ENCODE assay signal across 24 cellular contexts in the genomic region with DNA sequence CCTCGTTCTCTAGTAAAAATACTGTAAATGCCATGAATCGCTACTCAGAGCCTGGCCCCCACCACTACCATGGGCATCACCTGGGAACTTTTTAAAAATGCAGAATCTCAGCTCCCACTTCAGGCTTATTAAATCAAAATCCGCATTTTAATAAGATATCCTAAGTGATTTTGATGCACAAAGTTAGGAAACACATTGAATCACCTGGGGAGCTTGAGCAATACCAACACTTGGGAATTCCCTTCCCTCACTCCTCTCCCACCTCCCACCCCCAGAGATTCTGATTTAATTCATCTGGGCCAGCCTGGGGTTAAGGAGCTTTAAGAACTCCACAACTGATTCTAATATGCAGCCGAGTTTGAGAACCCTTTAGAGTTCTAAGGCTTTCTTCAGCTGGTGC. TPM values are rescaled to one million over a fixed set of nuclear protein-coding genes. Genes with fewer than 3 reads are reported as not detected.
"Had no signal": no experiment of that assay in that cellular context is flagged by ENCODE, and none has a peak within 500 bp of the region (broad histone marks: within the 10 kb centered on the region; RNA-seq: fewer than 3 reads in every experiment).

No MANE protein-coding gene starts in this region.

- H3K27me3 ChIP-seq: adrenal gland, Peyer's patch, SJSA1 had no signal

- ATAC-seq: activated CD8-positive, alpha-beta T cell treated with anti-CD3 and anti-CD28 coated beads, Interleukin-2, amount 10 ng/mL, durations not matched to agents 7 days and 5 days; activated naive CD4-positive, alpha-beta T cell treated with anti-CD3 and anti-CD28 coated beads, Interleukin-2, amount 50 U/mL, for 72 hours; PC-3 had no signal

- H3K4me1 ChIP-seq: adrenal gland, Peyer's patch, SJSA1 had no signal

- H3K4me3 ChIP-seq: adrenal gland, Peyer's patch, SJSA1 had no signal

- H3K9me3 ChIP-seq: adrenal gland, Peyer's patch, SJSA1, SK-N-SH had no signal

- H3K27ac ChIP-seq: adrenal gland, Peyer's patch, SJSA1 had no signal

- DNase-seq: activated CD4-positive, alpha-beta T cell treated with anti-CD3 and anti-CD28 coated beads, Interleukin-2, amount 10 ng/mL, durations not matched to agents 24 days and 14 days; activated CD4-positive, alpha-beta T cell treated with anti-CD3 and anti-CD28 coated beads, Interleukin-2, amount 50 U/mL, for 48 hours; activated CD8-positive, alpha-beta T cell treated with anti-CD3 and anti-CD28 coated beads, Interleukin-2, amount 10 ng/mL, durations not matched to agents 7 days and 5 days; activated gamma-delta T cell; activated naive CD4-positive, alpha-beta T cell treated with anti-CD3 and anti-CD28 coated beads for 36 hours; adrenal gland; Karpas-422; KBM-7; NCI-H1105; NCI-H1417 treated with DMSO at 0.1 percent for 48 hours; NCI-H187 treated with DMSO at 0.1 percent for 48 hours; NCI-H2171 treated with DMSO at 0.1 percent for 48 hours; NCI-H2227 treated with DMSO at 0.1 percent for 48 hours; NCI-H446 treated with DMSO at 0.1 percent for 48 hours; NCI-H524; PC-3; Peyer's patch; RPMI8226; SHP77 treated with DMSO at 0.1 percent for 48 hours; SK-N-SH had no signal

RNA-seq across cellular contexts. Expression of a gene that starts 26.8 kb away (rescaled TPM):
- total RNA-seq: activated CD4-positive, alpha-beta T cell treated with anti-CD3 and anti-CD28 coated beads, Interleukin-2, amount 10 ng/mL, durations not matched to agents 24 days and 14 days; activated CD8-positive, alpha-beta T cell treated with anti-CD3 and anti-CD28 coated beads, Interleukin-2, amount 10 ng/mL, durations not matched to agents 7 days and 5 days; activated naive CD4-positive, alpha-beta T cell treated with anti-CD3 and anti-CD28 coated beads for 36 hours; activated naive CD4-positive, alpha-beta T cell treated with anti-CD3 and anti-CD28 coated beads, Interleukin-2, amount 50 U/mL, for 72 hours; adrenal gland; bronchial epithelial cell; MCF 10A; PC-3; Peyer's patch; SJSA1 had no signal
- polyA plus RNA-seq: SK-N-SH had no signal
